In the genomic region with DNA sequence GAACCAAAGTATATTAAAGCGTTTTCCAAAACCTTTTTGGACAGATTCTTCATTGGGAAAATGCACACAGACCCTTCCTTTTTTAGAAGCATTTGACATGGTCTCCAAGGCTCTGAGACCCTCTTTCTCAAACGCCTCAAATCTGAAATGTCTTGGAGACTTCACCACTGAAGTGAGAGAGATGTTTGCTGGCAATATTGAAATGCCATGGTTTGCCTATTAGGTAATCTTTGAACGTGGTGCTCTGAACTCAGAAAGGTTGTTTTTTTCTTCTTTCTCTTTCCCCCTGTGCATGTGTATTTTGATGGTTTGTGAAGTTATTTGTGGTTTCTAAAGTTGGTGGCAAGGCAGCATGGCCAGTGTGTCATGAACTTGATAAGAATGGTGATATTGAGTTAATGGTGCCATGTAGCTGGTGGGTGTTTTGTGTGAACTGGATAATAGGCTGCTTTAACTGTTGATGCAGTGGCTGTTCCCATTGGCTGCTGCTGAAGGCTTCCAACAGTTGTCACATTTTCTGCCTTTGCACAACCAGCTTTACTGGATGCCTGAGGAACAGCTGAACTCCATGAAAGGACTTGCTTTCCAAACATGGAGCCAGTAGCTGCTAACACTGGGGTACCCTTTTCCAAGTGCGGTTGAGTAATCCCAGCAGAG, we compare ENCODE assay signal across 10 cellular contexts. TPM values are rescaled to one million over a fixed set of nuclear protein-coding genes. Genes with fewer than 3 reads are reported as not detected.
DNase-seq lines count a peak whose midpoint lies in the region; ATAC-seq and TF ChIP-seq lines count a peak whose summit lies in the region.
"Had no signal": no experiment of that assay in that cellular context is flagged by ENCODE, and none has a peak within 500 bp of the region (broad histone marks: within the 10 kb centered on the region; RNA-seq: fewer than 3 reads in every experiment).

No MANE protein-coding gene starts in this region.

- no peaks in the 10 kb centered on the region for H3K4me1 ChIP-seq in breast epithelium
- H3K4me1 ChIP-seq in hepatocyte (ENCODE audit: insufficient read depth), result no peaks in the 10 kb centered on the region
- H3K4me1 ChIP-seq in smooth muscle cell (ENCODE audit: low read depth), result peaks cover 21% of the 10 kb centered on the region

- no peaks in the 10 kb centered on the region for H3K36me3 ChIP-seq in breast epithelium
- no peaks in the 10 kb centered on the region for H3K36me3 ChIP-seq in hepatocyte (replicated peaks; ENCODE audit: insufficient read depth, low read depth)
- no peaks in the 10 kb centered on the region for H3K36me3 ChIP-seq in smooth muscle cell (ENCODE audit: low read depth)

- H3K9ac ChIP-seq in smooth muscle cell (ENCODE audit: low read depth), result peak overlapping the region; percentile 73

- intact Hi-C loops in breast epithelium (cut with DNase I; ENCODE audit: low total_unique reads), result no loop called here

- H3F3A ChIP-seq in smooth muscle cell (ENCODE audit: low read depth), result peaks cover 4% of the 10 kb centered on the region

- H2AFZ ChIP-seq in hepatocyte (no peak overlapping the region), smooth muscle cell (ENCODE audit: low read depth) (no peak overlapping the region)

- DNase-seq in HT1080 (ENCODE audit: low read depth) (peak; percentile 7), breast epithelium (ENCODE audit: low spot score in 2 of 2) (no peak), hepatocyte (ENCODE audit: low spot score) (no peak), smooth muscle cell (lab: John Stamatoyannopoulos, UW; ENCODE audit: unreplicated experiment) (no peak), NCI-H2029 (lab: John Stamatoyannopoulos, UW) (no peak)
- no peak for DNase-seq in activated CD4-positive, alpha-beta T cell treated with anti-CD3 and anti-CD28 coated beads for 1 hour
- DNase-seq: activated CD4-positive, alpha-beta memory T cell treated with anti-CD3 and anti-CD28 coated beads for 36 hours; DMS53 had no signal

- H3K4me3 ChIP-seq in breast epithelium (peak overlapping the region; percentile 54 to 70 (median 66)), hepatocyte (peak overlapping the region; percentile 77), smooth muscle cell (peak overlapping the region; percentile 98)

- no peak for TF ChIP-seq POLR2A in breast epithelium (IDR thresholded peaks at IDR 0.05)

- peak overlapping the region; percentile 92 for H3K4me2 ChIP-seq in hepatocyte
- peak overlapping the region; percentile 99 for H3K4me2 ChIP-seq in smooth muscle cell

- no peaks in the 10 kb centered on the region for H3K27me3 ChIP-seq in breast epithelium
- H3K27me3 ChIP-seq in hepatocyte, result peaks cover 32% of the 10 kb centered on the region
- no peaks in the 10 kb centered on the region for H3K27me3 ChIP-seq in smooth muscle cell (ENCODE audit: low read depth)

- H3K79me2 ChIP-seq in hepatocyte, result peaks cover 5% of the 10 kb centered on the region
- peaks cover 63% of the 10 kb centered on the region for H3K79me2 ChIP-seq in smooth muscle cell (ENCODE audit: low read depth)

- ATAC-seq in GM21723 (IDR thresholded peaks at IDR 0.05; ENCODE audit: unreplicated experiment) (no peak), HG03342 (IDR thresholded peaks at IDR 0.05; ENCODE audit: unreplicated experiment) (no peak)

- H3K27ac ChIP-seq in breast epithelium (no peak overlapping the region), hepatocyte (no peak overlapping the region), smooth muscle cell (ENCODE audit: low read depth) (peak overlapping the region; percentile 67)

- H3K9me3 ChIP-seq in breast epithelium (no peaks in the 10 kb centered on the region), hepatocyte (ENCODE audit: low read depth) (no peaks in the 10 kb centered on the region), smooth muscle cell (replicated peaks; ENCODE audit: low read depth) (no peaks in the 10 kb centered on the region)

- 68% methylated on average over 4 of the region's 4 CpGs for WGBS in hepatocyte (ENCODE audit: low lambda C conversion rate, missing lambda C conversion rate)
- 66% methylated on average over 4 of the region's 4 CpGs for WGBS in smooth muscle cell (ENCODE audit: low lambda C conversion rate)

- H3K9me2 ChIP-seq in hepatocyte (replicated peaks; ENCODE audit: insufficient read depth), result no peaks in the 10 kb centered on the region

- no peak for TF ChIP-seq CTCF in breast epithelium (IDR thresholded peaks at IDR 0.05)
- no peak for TF ChIP-seq CTCF in hepatocyte (IDR thresholded peaks at IDR 0.05; ENCODE audit: poor library complexity)
- TF ChIP-seq CTCF in smooth muscle cell (IDR thresholded peaks at IDR 0.05; ENCODE audit: borderline replicate concordance, insufficient read depth, poor library complexity, severe bottlenecking), result no peak

- H4K20me1 ChIP-seq in hepatocyte (ENCODE audit: insufficient read depth, poor library complexity, severe bottlenecking) (no peaks in the 10 kb centered on the region), smooth muscle cell (ENCODE audit: low read depth) (no peaks in the 10 kb centered on the region)

RNA-seq across cellular contexts. Expression of a gene that starts 1.7 kb away (rescaled TPM):
- 3.2 and 6.3 TPM in 2 replicates for total RNA-seq in HT1080 (2014; rRNA removed; shearing (Covaris generic))
- polyA plus RNA-seq in HT1080 (2015; cell fraction: cytosol; rRNA removed), result 2.5 and 4.7 TPM in 2 replicates
- 5.6 and 5.9 TPM in 2 replicates for polyA plus RNA-seq in HT1080 (2015; cell fraction: nucleus; rRNA removed)
- total RNA-seq in breast epithelium (10 to 100 TPM in 1 of 3 donors, 1 to 10 TPM in 2; 6.4 to 41.4 (median 8.8) TPM), hepatocyte (7.0 and 7.8 TPM in 2 replicates), smooth muscle cell (9.3 and 23.0 TPM in 2 replicates)
- polyA plus RNA-seq in hepatocyte (2.7 and 3.7 TPM in 2 replicates), smooth muscle cell (5.8 and 9.8 TPM in 2 replicates)
